12 cellular contexts compared by ENCODE assay signal in genomic region chr1:109794319-109795132, GRCh38. TPM values are rescaled to one million over a fixed set of nuclear protein-coding genes. Genes with fewer than 3 reads are reported as not detected.
A peak's percentile ranks its signal among the peaks of the same experiment; 100 is the strongest.
DNase-seq lines count a peak whose midpoint lies in the region; ATAC-seq and TF ChIP-seq lines count a peak whose summit lies in the region.
"Had no signal": no experiment of that assay in that cellular context is flagged by ENCODE, and none has a peak within 500 bp of the region (broad histone marks: within the 10 kb centered on the region; RNA-seq: fewer than 3 reads in every experiment).

No MANE protein-coding gene starts in this region.

- TF ChIP-seq CTCF in heart left ventricle (IDR thresholded peaks at IDR 0.05), result no peak
- TF ChIP-seq CTCF in lower lobe of right lung (IDR thresholded peaks at IDR 0.05), result no peak

- TF ChIP-seq POLR2A in heart left ventricle (IDR thresholded peaks at IDR 0.05), result no peak

- peak overlapping the region; percentile 5 for H3K27ac Mint-ChIP-seq in activated T-helper 1 cell treated with anti-CD3 and anti-CD28 coated beads, Interleukin-12 subunit alpha, Interleukin-12 subunit beta, Interleukin-2, Interleukin-4 antibody, amounts not matched to agents 30 ng/mL and 10 ng/mL and 1 ng/mL, durations not matched to agents 14 hours and 24 hours and 36 hours

- H3K4me1 ChIP-seq in heart left ventricle, result peaks cover 6 to 74% (median 46%) of the 10 kb centered on the region in 12 donors
- peaks cover 68% of the 10 kb centered on the region for H3K4me1 ChIP-seq in lower lobe of right lung

- intact Hi-C loops in heart left ventricle (cut with DNase I) (loop anchor here in 7 of 10 donors (5.0 to 10.0 kb wide), 5 partner anchors 50 to 188 kb away; partner anchors contain the start of genes AHCYL1 (in 4 of the 7) and CSF1 (in 4 of the 7)), left ventricle myocardium superior (cut with micrococcal nuclease) (no loop called here), lower lobe of right lung (cut with DNase I) (no loop called here)
- intact Hi-C loops in activated T-helper 1 cell treated with anti-CD3 and anti-CD28 coated beads, Interleukin-12 subunit alpha, Interleukin-12 subunit beta, Interleukin-2, Interleukin-4 antibody, amounts not matched to agents 30 ng/mL and 10 ng/mL and 1 ng/mL, durations not matched to agents 14 hours and 24 hours and 36 hours (cut with micrococcal nuclease), result no loop called here

- DNase-seq in heart left ventricle, result peak in 3 of 5 donors; percentile 4 to 16 (median 13)
- no peak for DNase-seq in left ventricle myocardium superior
- no peak for DNase-seq in activated T-helper 1 cell treated with anti-CD3 and anti-CD28 coated beads, Interleukin-12 subunit alpha, Interleukin-12 subunit beta, Interleukin-2, Interleukin-4 antibody, amounts not matched to agents 30 ng/mL and 10 ng/mL and 1 ng/mL, durations not matched to agents 14 hours and 24 hours and 36 hours (ENCODE audit: low spot score)
- DNase-seq in lower lobe of right lung, result peak; percentile 26
- DNase-seq in HCEC 1CT, result no peak
- no peak for DNase-seq in GM19238 (ENCODE audit: insufficient read length, low spot score)
- no peak for DNase-seq in AG20443 (ENCODE audit: low spot score)
- DNase-seq: activated gamma-delta T cell had no signal

- H3K9me3 Mint-ChIP-seq in activated T-helper 1 cell treated with anti-CD3 and anti-CD28 coated beads, Interleukin-12 subunit alpha, Interleukin-12 subunit beta, Interleukin-2, Interleukin-4 antibody, amounts not matched to agents 30 ng/mL and 10 ng/mL and 1 ng/mL, durations not matched to agents 14 hours and 24 hours and 36 hours, result no peaks in the 10 kb centered on the region

- H3K27ac ChIP-seq in heart left ventricle (peak overlapping the region in 5 of 12 donors; percentile 21 to 70 (median 45)), lower lobe of right lung (peak overlapping the region; percentile 56)
- H3K27ac ChIP-seq: C4-2B had no signal

- H3K4me3 Mint-ChIP-seq in activated T-helper 1 cell treated with anti-CD3 and anti-CD28 coated beads, Interleukin-12 subunit alpha, Interleukin-12 subunit beta, Interleukin-2, Interleukin-4 antibody, amounts not matched to agents 30 ng/mL and 10 ng/mL and 1 ng/mL, durations not matched to agents 14 hours and 24 hours and 36 hours, result no peak overlapping the region

- peaks cover 77% of the 10 kb centered on the region for H3K4me1 Mint-ChIP-seq in activated T-helper 1 cell treated with anti-CD3 and anti-CD28 coated beads, Interleukin-12 subunit alpha, Interleukin-12 subunit beta, Interleukin-2, Interleukin-4 antibody, amounts not matched to agents 30 ng/mL and 10 ng/mL and 1 ng/mL, durations not matched to agents 14 hours and 24 hours and 36 hours (ENCODE audit: low read depth)

- H3K36me3 ChIP-seq in heart left ventricle (no peaks in the 10 kb centered on the region), lower lobe of right lung (no peaks in the 10 kb centered on the region)

- ATAC-seq in heart left ventricle, result peak in 2 of 4 donors; percentile 10 to 11
- no peak for ATAC-seq in left ventricle myocardium superior
- no peak for ATAC-seq in lower lobe of right lung
- ATAC-seq in GM21717 (IDR thresholded peaks at IDR 0.05; ENCODE audit: unreplicated experiment), result no peak

- H3K9me3 ChIP-seq in heart left ventricle (no peaks in the 10 kb centered on the region), lower lobe of right lung (no peaks in the 10 kb centered on the region)

- H3K27me3 ChIP-seq in heart left ventricle (no peaks in the 10 kb centered on the region), lower lobe of right lung (ENCODE audit: low read depth) (no peaks in the 10 kb centered on the region)

- peaks cover 8% of the 10 kb centered on the region for H3K36me3 Mint-ChIP-seq in activated T-helper 1 cell treated with anti-CD3 and anti-CD28 coated beads, Interleukin-12 subunit alpha, Interleukin-12 subunit beta, Interleukin-2, Interleukin-4 antibody, amounts not matched to agents 30 ng/mL and 10 ng/mL and 1 ng/mL, durations not matched to agents 14 hours and 24 hours and 36 hours (ENCODE audit: low read depth)

- 72 to 84% (median 81%) methylated on average over 18 to 19 of the region's 19 CpGs for WGBS in heart left ventricle, 4 donors

- no peaks in the 10 kb centered on the region for H3K27me3 Mint-ChIP-seq in activated T-helper 1 cell treated with anti-CD3 and anti-CD28 coated beads, Interleukin-12 subunit alpha, Interleukin-12 subunit beta, Interleukin-2, Interleukin-4 antibody, amounts not matched to agents 30 ng/mL and 10 ng/mL and 1 ng/mL, durations not matched to agents 14 hours and 24 hours and 36 hours (ENCODE audit: insufficient read depth)

- H3K4me3 ChIP-seq in heart left ventricle, result no peak overlapping the region
- no peak overlapping the region for H3K4me3 ChIP-seq in lower lobe of right lung

RNA-seq across cellular contexts. Expression of gene EPS8L3, which starts 30.8 kb away (rescaled TPM):
- total RNA-seq in heart left ventricle (under 1 TPM in 5 of 9 donors, not detected in 4; 0.25 to 0.75 (median 0.29) TPM), left ventricle myocardium superior (not detected), lower lobe of right lung (not detected)
- under 1 TPM in 1 of 2 donors, not detected in 1; 0.30 TPM for polyA plus RNA-seq in heart left ventricle
- not detected in 2 replicates for total RNA-seq in activated T-helper 1 cell treated with anti-CD3 and anti-CD28 coated beads, Interleukin-12 subunit alpha, Interleukin-12 subunit beta, Interleukin-2, Interleukin-4 antibody, amounts not matched to agents 30 ng/mL and 10 ng/mL and 1 ng/mL, durations not matched to agents 14 hours and 24 hours and 36 hours
- total RNA-seq: lower leg skin, SK-MEL-5 had no signal

RNA-seq across cellular contexts. Expression of gene GSTM3, which starts 53.7 kb away (rescaled TPM):
- total RNA-seq in heart left ventricle (100 to 1,000 TPM in 4 of 9 donors, 10 to 100 TPM in 5; 52.3 to 237 (median 91.5) TPM), left ventricle myocardium superior (113 TPM), lower lobe of right lung (18.5 TPM)
- 100 to 1,000 TPM in 1 of 2 donors, 10 to 100 TPM in 1; 53.1 to 224 TPM for polyA plus RNA-seq in heart left ventricle
- total RNA-seq in activated T-helper 1 cell treated with anti-CD3 and anti-CD28 coated beads, Interleukin-12 subunit alpha, Interleukin-12 subunit beta, Interleukin-2, Interleukin-4 antibody, amounts not matched to agents 30 ng/mL and 10 ng/mL and 1 ng/mL, durations not matched to agents 14 hours and 24 hours and 36 hours, result 10.1 and 11.0 TPM in 2 replicates

Comparison
In these comparisons a context has a peak if more than half of its experiments do, and no peak if none do; other contexts are left out.
1. DNase-seq: peak in heart left ventricle (3 of 5) and lower lobe of right lung (single experiment); none in left ventricle myocardium superior (single experiment), activated T-helper 1 cell treated with anti-CD3 and anti-CD28 coated beads, Interleukin-12 subunit alpha, Interleukin-12 subunit beta, Interleukin-2, Interleukin-4 antibody, amounts not matched to agents 30 ng/mL and 10 ng/mL and 1 ng/mL, durations not matched to agents 14 hours and 24 hours and 36 hours (single experiment), HCEC 1CT (single experiment), GM19238 (single experiment) and AG20443 (single experiment).
2. intact Hi-C loops: an anchor here in heart left ventricle (5.0 to 10.0 kb wide); none called in left ventricle myocardium superior, activated T-helper 1 cell treated with anti-CD3 and anti-CD28 coated beads, Interleukin-12 subunit alpha, Interleukin-12 subunit beta, Interleukin-2, Interleukin-4 antibody, amounts not matched to agents 30 ng/mL and 10 ng/mL and 1 ng/mL, durations not matched to agents 14 hours and 24 hours and 36 hours and lower lobe of right lung.